In genomic region chr7:24133691-24134090, GRCh38 we compare ENCODE assay signal across 24 cellular contexts.
A peak's percentile ranks its signal among the peaks of the same experiment; 100 is the strongest.
DNase-seq lines count a peak whose midpoint lies in the region; ATAC-seq, FAIRE-seq and TF ChIP-seq lines count a peak whose summit lies in the region.
"Had no signal": no experiment of that assay in that cellular context is flagged by ENCODE, and none has a peak within 500 bp of the region (broad histone marks: within the 10 kb centered on the region; RNA-seq: fewer than 3 reads in every experiment).

No MANE protein-coding gene starts in this region.

- no peak overlapping the region for H2AFZ ChIP-seq in GM12878 (ENCODE audit: control insufficient read depth, low read depth, low read length)

- POLR2A ChIA-PET in GM12878 (lab: Charles Lee), result no interaction called here

- H3K9ac ChIP-seq in GM12878 (ENCODE audit: control insufficient read depth, insufficient read depth, low read length), result no peak overlapping the region

- peaks cover 8% of the 10 kb centered on the region; the same call in 1 of the 2 replicates for H3K4me1 ChIP-seq in GM12878 (ENCODE audit: control insufficient read depth, insufficient read depth, low read length)
- H3K4me1 ChIP-seq: BE2C, body of pancreas, transverse colon had no signal

- DNase-seq in NOMO-1 treated with DMSO at 0.1 percent for 48 hours (lab: John Stamatoyannopoulos, UW; ENCODE audit: unreplicated experiment), result peak; percentile 43
- no peak for DNase-seq in NOMO-1 treated with dmso at 0.1 percent for 144 hours (lab: John Stamatoyannopoulos, UW; ENCODE audit: unreplicated experiment)
- DNase-seq in GM12878 (ENCODE audit: low read depth, low spot score), result no peak
- no peak for DNase-seq in superior temporal gyrus (ENCODE audit: extremely low spot score)
- DNase-seq in SIG-M5 treated with dmso at 0.1 percent for 504 hours (lab: John Stamatoyannopoulos, UW; ENCODE audit: unreplicated experiment), result no peak
- DNase-seq in HTR-8/SVneo (ENCODE audit: insufficient read length, low spot score), result no peak
- DNase-seq: activated CD4-positive, alpha-beta memory T cell treated with anti-CD3 and anti-CD28 coated beads, Interleukin-2, amount 10 ng/mL, durations not matched to agents 7 days and 5 days; BE2C; body of pancreas; foreskin fibroblast; mesendoderm; NCI-H1105 treated with DMSO at 0.1 percent for 48 hours; NCI-H524 treated with DMSO at 0.1 percent for 48 hours; nephron progenitor cell; SJCRH30; small intestine; transverse colon had no signal

- H3K27ac ChIP-seq in GM12878 (ENCODE audit: control insufficient read depth, insufficient read depth), result no peak overlapping the region
- H3K27ac ChIP-seq: 22Rv1, body of pancreas, coronary artery, SJCRH30, transverse colon had no signal

- H3K79me2 ChIP-seq in GM12878 (ENCODE audit: control insufficient read depth, insufficient read depth, low read length), result no peaks in the 10 kb centered on the region

- TF ChIP-seq EP300 in GM12878 (IDR thresholded peaks at IDR 0.05; ENCODE audit: borderline replicate concordance in 1 of 2, control insufficient read depth in 1 of 2, low read depth in 2 of 2, low read length in 2 of 2), result no peak

- no peaks in the 10 kb centered on the region for H3K36me3 ChIP-seq in GM12878 (ENCODE audit: control insufficient read depth in 2 of 2, insufficient read depth in 2 of 2, low read length in 1 of 2)
- H3K36me3 ChIP-seq: BE2C, SJCRH30, transverse colon had no signal

- TF ChIP-seq CTCF in GM12878 (IDR thresholded peaks at IDR 0.05 in 2 of 3, conservative IDR thresholded peaks at IDR 0.05 in 1 of 3; ENCODE audit: control insufficient read depth in 2 of 3, extremely low read depth in 1 of 3, insufficient read depth in 1 of 3, low read depth in 3 of 3, low read length in 3 of 3), result no peak

- no peak for TF ChIP-seq POLR2A in GM12878 (IDR thresholded peaks at IDR 0.05; ENCODE audit: low read depth, low read length)

- WGBS in GM12878 (ENCODE audit: insufficient coverage, insufficient replicate concordance, low lambda C conversion rate, missing lambda C conversion rate), result 8% methylated on average over 4 of the region's 4 CpGs

- TF ChIP-seq RAD21 in GM12878 (IDR thresholded peaks at IDR 0.05; ENCODE audit: insufficient read depth, low read depth, low read length), result no peak

- no TSS peak for BruUV-seq in GM12878 (replicated peaks; lab: Mats Ljungman, UMichigan)

- RAD21 ChIA-PET in GM12878 (lab: Charles Lee; ENCODE audit: unreplicated experiment), result no interaction called here

- CTCF ChIA-PET in GM12878 (lab: Yijun Ruan, JAX), result no interaction called here

- no peak overlapping the region for H3K4me2 ChIP-seq in GM12878 (ENCODE audit: control insufficient read depth, insufficient read depth)

- SMC1A ChIA-PET in GM12878 (lab: Charles Lee; ENCODE audit: uncharacterized antibody, unreplicated experiment), result interaction anchor here (0.5 kb wide), 1 partner anchor 16 kb away, joined by 3 read pairs; no protein-coding TSS in a partner anchor

- in situ Hi-C loops in GM12878 (cut with MboI), result no loop called here

- no peak overlapping the region for H3K4me3 ChIP-seq in GM12878
- H3K4me3 ChIP-seq: body of pancreas, coronary artery, K562, SJCRH30, transverse colon had no signal

- intact Hi-C loops in GM12878 (cut with micrococcal nuclease; ENCODE audit: unreplicated experiment), result no loop called here

- ATAC-seq in GM19463 (IDR thresholded peaks at IDR 0.05; ENCODE audit: unreplicated experiment) (peak; percentile 45), HG02973 (IDR thresholded peaks at IDR 0.05; ENCODE audit: unreplicated experiment) (peak; percentile 36), GM12878 (peak; percentile 72)
- ATAC-seq: body of pancreas, K562, WTC11 had no signal

- no peaks in the 10 kb centered on the region for H3K9me3 ChIP-seq in GM12878 (replicated peaks; ENCODE audit: control insufficient read depth, insufficient read depth, low read length)
- H3K9me3 ChIP-seq: BE2C, body of pancreas, SJCRH30, transverse colon had no signal

- no peak for FAIRE-seq in GM12878 (lab: Jason Lieb, UNC)
- FAIRE-seq in HTR-8/SVneo (lab: Jason Lieb, UNC), result no peak
- FAIRE-seq: G401.6, K562, small intestine had no signal

- H3K27me3 ChIP-seq in GM12878 (replicated peaks in 1 of 2; ENCODE audit: control insufficient read depth in 2 of 2, insufficient read depth in 2 of 2, low read length in 1 of 2), result no peaks in the 10 kb centered on the region; a peak in 1 of 4 replicates
- H3K27me3 ChIP-seq: BE2C, body of pancreas, SJCRH30, transverse colon had no signal

- no peaks in the 10 kb centered on the region for H4K20me1 ChIP-seq in GM12878 (ENCODE audit: control insufficient read depth, insufficient read depth)

TF ChIP-seq in GM12878, 131 proteins besides CTCF, POLR2A, EP300 and RAD21:
- TF ChIP-seq SPI1 (IDR thresholded peaks at IDR 0.05; ENCODE audit: borderline replicate concordance, insufficient read depth, low read depth, low read length), result peak; percentile 49; the same call in 1 of the 2 replicates
- peak; percentile 18; the same call in 1 of the 2 replicates for TF ChIP-seq RUNX3 (IDR thresholded peaks at IDR 0.05; ENCODE audit: low read length)
- no peak for TF ChIP-seq CHD2 (IDR thresholded peaks at IDR 0.05; ENCODE audit: borderline replicate concordance, low read depth, low read length)
- no peak for TF ChIP-seq BCL3 (IDR thresholded peaks at IDR 0.05; ENCODE audit: borderline replicate concordance, insufficient read depth, low read depth, low read length, poor library complexity, severe bottlenecking)
- no peak for TF ChIP-seq GATAD2B (conservative IDR thresholded peaks at IDR 0.05; ENCODE audit: low read depth)
- TF ChIP-seq, protein P1, sequence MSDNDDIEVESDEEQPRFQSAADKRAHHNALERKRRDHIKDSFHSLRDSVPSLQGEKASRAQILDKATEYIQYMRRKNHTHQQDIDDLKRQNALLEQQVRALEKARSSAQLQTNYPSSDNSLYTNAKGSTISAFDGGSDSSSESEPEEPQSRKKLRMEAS (IDR thresholded peaks at IDR 0.05; ENCODE audit: low read depth, low read length), result no peak
- TF ChIP-seq ZBED1 (IDR thresholded peaks at IDR 0.05; ENCODE audit: borderline replicate concordance), result no peak
- TF ChIP-seq ESRRA (IDR thresholded peaks at IDR 0.05; ENCODE audit: low read length), result no peak
- TF ChIP-seq TCF3 (IDR thresholded peaks at IDR 0.05; ENCODE audit: borderline replicate concordance, insufficient read depth, low read depth, low read length), result no peak
TF ChIP-seq in GM12878: peak in this region for 2.
